In the genomic region with DNA sequence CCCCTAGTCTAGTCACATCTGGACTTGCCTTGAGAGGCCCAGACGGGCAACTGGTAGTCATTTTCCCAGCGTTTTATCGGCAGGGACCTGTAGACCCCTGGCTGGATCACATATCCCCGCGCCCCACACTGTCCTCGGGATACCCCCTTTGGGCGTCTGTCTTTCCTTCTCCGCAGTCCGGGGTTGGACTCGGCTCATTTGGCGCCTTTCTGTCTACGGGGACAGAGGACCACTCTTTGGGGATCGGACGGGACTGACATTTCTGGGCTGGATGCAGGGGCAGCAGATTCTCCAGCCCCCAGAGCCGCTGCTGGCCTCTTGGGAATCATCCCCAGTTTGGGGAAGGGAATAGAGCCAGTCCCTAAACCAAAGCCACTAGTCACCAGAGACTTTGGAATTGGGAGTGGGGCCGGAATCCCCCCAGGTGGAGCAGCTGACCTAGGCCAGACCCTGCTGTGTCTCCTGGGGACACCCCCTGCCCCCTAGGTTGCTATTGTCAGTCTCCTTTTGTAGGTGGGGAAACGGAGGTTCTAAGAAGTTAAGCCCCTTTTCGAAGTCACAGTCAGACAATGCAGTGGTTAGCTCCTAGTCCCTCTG, we compare ENCODE assay signal across 8 cellular contexts. TPM values are rescaled to one million over a fixed set of nuclear protein-coding genes. Genes with fewer than 3 reads are reported as not detected.
A peak's percentile ranks its signal among the peaks of the same experiment; 100 is the strongest.
DNase-seq lines count a peak whose midpoint lies in the region; ATAC-seq and TF ChIP-seq lines count a peak whose summit lies in the region.

No MANE protein-coding gene starts in this region.

- TF ChIP-seq CTCF in AG10803 (conservative IDR thresholded peaks at IDR 0.05; ENCODE audit: low read length) (no peak), astrocyte of the cerebellum (IDR thresholded peaks at IDR 0.05; ENCODE audit: low read depth, low read length, missing control alignments) (no peak), liver (IDR thresholded peaks at IDR 0.05; ENCODE audit: low read depth, low read length, missing input control) (no peak), transverse colon (IDR thresholded peaks at IDR 0.05) (no peak)

- no peak for TF ChIP-seq EP300 in transverse colon (IDR thresholded peaks at IDR 0.05; ENCODE audit: low read depth)

- H3K4me1 ChIP-seq in liver (ENCODE audit: control insufficient read depth in 4 of 4, insufficient read depth in 4 of 4, low read length in 3 of 4) (peaks cover 4 to 19% (median 10%) of the 10 kb centered on the region in 4 donors), transverse colon (peaks cover 3 to 23% (median 10%) of the 10 kb centered on the region in 4 donors)

- peak; percentile 1 for ATAC-seq in HG02973 (IDR thresholded peaks at IDR 0.05; ENCODE audit: unreplicated experiment)

- in situ Hi-C loops in astrocyte of the cerebellum (cut with HindIII; ENCODE audit: low sequenced_read_pairs) (no loop called here), transverse colon (cut with MboI; ENCODE audit: low pct_ligation_motif_present in 1 of 4, low pct_unique_long_range_greater_than_20kb in 1 of 4, low sequenced_read_pairs in 3 of 4) (loop anchor here in 1 of 4 donors (25.0 kb wide), 1 partner anchor 278 kb away; a partner anchor contains a TSS)

- peak overlapping the region; percentile 43 to 85 for H3K9ac ChIP-seq in liver (ENCODE audit: low read depth in 1 of 2, low read length in 2 of 2)

- H3K36me3 ChIP-seq in liver (ENCODE audit: control insufficient read depth in 4 of 4, insufficient read depth in 3 of 4, low read depth in 1 of 4, low read length in 3 of 4) (no peaks in the 10 kb centered on the region), transverse colon (no peaks in the 10 kb centered on the region)

- intact Hi-C loops in transverse colon (cut with DNase I; ENCODE audit: low total_unique reads), result no loop called here

- no peak for TF ChIP-seq RAD21 in liver (IDR thresholded peaks at IDR 0.05)

- H3K27ac ChIP-seq in liver (ENCODE audit: low read depth in 1 of 2, low read length in 2 of 2) (peak overlapping the region in 1 of 2 donors; percentile 64), transverse colon (peak overlapping the region in 3 of 4 donors; percentile 88 to 91 (median 88))

- peak overlapping the region; percentile 83 for H3K4me3 ChIP-seq in AG10803 (ENCODE audit: low read length)
- H3K4me3 ChIP-seq in astrocyte of the cerebellum (ENCODE audit: low read depth, low read length), result peak overlapping the region; percentile 88
- H3K4me3 ChIP-seq in liver (ENCODE audit: low read depth in 1 of 3, low read length in 3 of 3), result peak overlapping the region; percentile 61 to 77 (median 73)
- H3K4me3 ChIP-seq in transverse colon, result peak overlapping the region; percentile 63 to 97 (median 74)

- H3K27me3 ChIP-seq in liver (ENCODE audit: control insufficient read depth in 4 of 4, insufficient read depth in 4 of 4, low read length in 3 of 4) (no peaks in the 10 kb centered on the region), transverse colon (no peaks in the 10 kb centered on the region)

- no peaks in the 10 kb centered on the region for H3K9me3 ChIP-seq in liver (ENCODE audit: control insufficient read depth in 4 of 4, low read length in 3 of 4)
- no peaks in the 10 kb centered on the region for H3K9me3 ChIP-seq in transverse colon

- DNase-seq in AG10803 (ENCODE audit: low read depth) (no peak), astrocyte of the cerebellum (ENCODE audit: low read depth) (no peak), transverse colon (no peak), SHP77 treated with DMSO at 0.1 percent for 48 hours (lab: John Stamatoyannopoulos, UW) (no peak), ureter (ENCODE audit: low spot score) (no peak), NCI-H2171 (lab: John Stamatoyannopoulos, UW) (no peak)

- TF ChIP-seq POLR2A in transverse colon (IDR thresholded peaks at IDR 0.05), result no peak

- WGBS in liver, result 39% methylated on average over 18 of the region's 18 CpGs
- 6% methylated on average over 18 of the region's 18 CpGs; no CpG with 5 or more reads in 1 of the 2 donors for WGBS in transverse colon (ENCODE audit: low coverage in 1 of 2), 2 donors

TF ChIP-seq in liver, 16 proteins besides CTCF, POLR2A, EP300 and RAD21:
- TF ChIP-seq, protein P1, sequence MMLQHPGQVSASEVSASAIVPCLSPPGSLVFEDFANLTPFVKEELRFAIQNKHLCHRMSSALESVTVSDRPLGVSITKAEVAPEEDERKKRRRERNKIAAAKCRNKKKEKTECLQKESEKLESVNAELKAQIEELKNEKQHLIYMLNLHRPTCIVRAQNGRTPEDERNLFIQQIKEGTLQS (IDR thresholded peaks at IDR 0.05), result no peak
- TF ChIP-seq, protein P2, sequence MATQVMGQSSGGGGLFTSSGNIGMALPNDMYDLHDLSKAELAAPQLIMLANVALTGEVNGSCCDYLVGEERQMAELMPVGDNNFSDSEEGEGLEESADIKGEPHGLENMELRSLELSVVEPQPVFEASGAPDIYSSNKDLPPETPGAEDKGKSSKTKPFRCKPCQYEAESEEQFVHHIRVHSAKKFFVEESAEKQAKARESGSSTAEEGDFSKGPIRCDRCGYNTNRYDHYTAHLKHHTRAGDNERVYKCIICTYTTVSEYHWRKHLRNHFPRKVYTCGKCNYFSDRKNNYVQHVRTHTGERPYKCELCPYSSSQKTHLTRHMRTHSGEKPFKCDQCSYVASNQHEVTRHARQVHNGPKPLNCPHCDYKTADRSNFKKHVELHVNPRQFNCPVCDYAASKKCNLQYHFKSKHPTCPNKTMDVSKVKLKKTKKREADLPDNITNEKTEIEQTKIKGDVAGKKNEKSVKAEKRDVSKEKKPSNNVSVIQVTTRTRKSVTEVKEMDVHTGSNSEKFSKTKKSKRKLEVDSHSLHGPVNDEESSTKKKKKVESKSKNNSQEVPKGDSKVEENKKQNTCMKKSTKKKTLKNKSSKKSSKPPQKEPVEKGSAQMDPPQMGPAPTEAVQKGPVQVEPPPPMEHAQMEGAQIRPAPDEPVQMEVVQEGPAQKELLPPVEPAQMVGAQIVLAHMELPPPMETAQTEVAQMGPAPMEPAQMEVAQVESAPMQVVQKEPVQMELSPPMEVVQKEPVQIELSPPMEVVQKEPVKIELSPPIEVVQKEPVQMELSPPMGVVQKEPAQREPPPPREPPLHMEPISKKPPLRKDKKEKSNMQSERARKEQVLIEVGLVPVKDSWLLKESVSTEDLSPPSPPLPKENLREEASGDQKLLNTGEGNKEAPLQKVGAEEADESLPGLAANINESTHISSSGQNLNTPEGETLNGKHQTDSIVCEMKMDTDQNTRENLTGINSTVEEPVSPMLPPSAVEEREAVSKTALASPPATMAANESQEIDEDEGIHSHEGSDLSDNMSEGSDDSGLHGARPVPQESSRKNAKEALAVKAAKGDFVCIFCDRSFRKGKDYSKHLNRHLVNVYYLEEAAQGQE (IDR thresholded peaks at IDR 0.05), result no peak
- TF ChIP-seq YY1 (IDR thresholded peaks at IDR 0.05) (no peak), TAF1 (conservative IDR thresholded peaks at IDR 0.05) (no peak)
TF ChIP-seq in liver: peak in this region for 0.

RNA-seq across cellular contexts. Expression of a gene that starts 0.7 kb away (rescaled TPM):
- total RNA-seq in liver (1 to 10 TPM; 1.5 to 6.7 TPM), transverse colon (10 to 100 TPM in 1 of 4 donors, 1 to 10 TPM in 3; 4.0 to 14.6 (median 6.9) TPM), ureter (35.1 TPM)
- 1 to 10 TPM; 1.2 to 2.4 TPM for polyA plus RNA-seq in liver
